Comparison of ENCODE assay signal across 1 cellular context in genomic region chr19:52786464-52787354, GRCh38.
TF ChIP-seq lines count a peak whose summit lies in the region.
"Not testable (repeated sequence)": the region's sequence is repeated elsewhere in the genome, so short reads cannot be mapped to it uniquely, and the experiment has no call there.

Gene ZNF600, minus strand, starts transcription at chr19:52786791. Its CDS starts 7,903 bp downstream, at chr19:52778888.

TF ChIP-seq in K562, 482 proteins besides CTCF, POLR2A, EP300 and RAD21 (continued from another document):
- peak; percentile 46 for TF ChIP-seq VEZF1 (CRISPR knock-in tag; IDR thresholded peaks at IDR 0.05)
- peak; percentile 24; the same call in 1 of the 2 replicates for TF ChIP-seq PML (IDR thresholded peaks at IDR 0.05; ENCODE audit: low read length)
- TF ChIP-seq POLR2B (IDR thresholded peaks at IDR 0.05; ENCODE audit: low read depth, partially characterized antibody), result peak; percentile 66
- 0 out of 2 replicates have a peak, but pooled peaks have one; percentile 42 for TF ChIP-seq GABPB1 (CRISPR knock-in tag; IDR thresholded peaks at IDR 0.05)
- peak; percentile 27; the same call in 1 of the 2 replicates for TF ChIP-seq RB1 (IDR thresholded peaks at IDR 0.05; ENCODE audit: low read depth)
- peak in 1 of 2 experiments; percentile 85; a peak in 1 of 4 replicates for TF ChIP-seq SIN3A (IDR thresholded peaks at IDR 0.05; ENCODE audit: borderline replicate concordance in 2 of 2, control insufficient read depth in 1 of 2, low read depth in 2 of 2, low read length in 2 of 2)
- TF ChIP-seq MYC (IDR thresholded peaks at IDR 0.05; ENCODE audit: low read depth, low read length), result peak; percentile 73
- TF ChIP-seq MYC (CRISPR knock-in tag; IDR thresholded peaks at IDR 0.05; ENCODE audit: borderline replicate concordance, low read depth), result not testable (repeated sequence)
- peak; percentile 41 for TF ChIP-seq ASH1L (IDR thresholded peaks at IDR 0.05; ENCODE audit: borderline replicate concordance, low read depth, partially characterized antibody)
- peak; percentile 20 for TF ChIP-seq HMGN3 (IDR thresholded peaks at IDR 0.05; ENCODE audit: borderline replicate concordance, extremely low read depth, insufficient read length, low read depth, low read length)
- TF ChIP-seq EP400 (IDR thresholded peaks at IDR 0.05), result peak; percentile 79
- TF ChIP-seq NKRF (IDR thresholded peaks at IDR 0.05; ENCODE audit: borderline replicate concordance), result peak; percentile 82
- TF ChIP-seq MNT (conservative IDR thresholded peaks at IDR 0.05), result peak; percentile 81 to 86
- peak in 1 of 2 experiments; percentile 72; a peak in 2 of 4 replicates for TF ChIP-seq HDAC1 (IDR thresholded peaks at IDR 0.05)
- peak; percentile 84 for TF ChIP-seq L3MBTL2 (IDR thresholded peaks at IDR 0.05)
